ENCODE assay signal across 8 cellular contexts in genomic region chr9:129776938-129777768, GRCh38. TPM values are rescaled to one million over a fixed set of nuclear protein-coding genes. Genes with fewer than 3 reads are reported as not detected.
DNase-seq lines count a peak whose midpoint lies in the region; ATAC-seq and TF ChIP-seq lines count a peak whose summit lies in the region.

No MANE protein-coding gene starts in this region.

- peaks cover 13% of the 10 kb centered on the region for H3K27me3 Mint-ChIP-seq in activated T-cell treated with anti-CD3 and anti-CD28 coated beads, Interleukin-2, amount 50 U/mL, for 4 hours (ENCODE audit: low read depth)
- peaks cover 18% of the 10 kb centered on the region for H3K27me3 Mint-ChIP-seq in nephron progenitor cell (ENCODE audit: low read depth, poor library complexity)

- no peaks in the 10 kb centered on the region for H3K36me3 ChIP-seq in ES-I3 (ENCODE audit: insufficient read depth, low read length)
- H3K36me3 ChIP-seq in subcutaneous abdominal adipose tissue (ENCODE audit: control insufficient read depth in 5 of 5, insufficient read depth in 5 of 5, low read length in 5 of 5): no peaks in the 10 kb centered on the region

- no peaks in the 10 kb centered on the region for H3K36me3 Mint-ChIP-seq in activated T-cell treated with anti-CD3 and anti-CD28 coated beads, Interleukin-2, amount 50 U/mL, for 4 hours (ENCODE audit: insufficient read depth)
- H3K36me3 Mint-ChIP-seq in nephron progenitor cell (ENCODE audit: low read depth): no peaks in the 10 kb centered on the region

- peaks cover 5% of the 10 kb centered on the region; the same call in 1 of the 2 replicates for H3K4me1 ChIP-seq in ES-I3 (ENCODE audit: insufficient read depth, low read length)
- peaks cover 4 to 25% (median 16%) of the 10 kb centered on the region in 5 donors for H3K4me1 ChIP-seq in subcutaneous abdominal adipose tissue (ENCODE audit: control insufficient read depth in 5 of 5, insufficient read depth in 5 of 5, low read length in 5 of 5)

- no peaks in the 10 kb centered on the region for H3K9me3 Mint-ChIP-seq in activated T-cell treated with anti-CD3 and anti-CD28 coated beads, Interleukin-2, amount 50 U/mL, for 4 hours
- no peaks in the 10 kb centered on the region for H3K9me3 Mint-ChIP-seq in nephron progenitor cell

- H3K9me3 ChIP-seq in ES-I3 (ENCODE audit: control insufficient read depth, insufficient read depth, low read length) (no peaks in the 10 kb centered on the region), subcutaneous abdominal adipose tissue (ENCODE audit: control insufficient read depth in 5 of 5, low read length in 5 of 5) (no peaks in the 10 kb centered on the region)

- TF ChIP-seq CTCF in fibroblast of mammary gland (conservative IDR thresholded peaks at IDR 0.05; ENCODE audit: control insufficient read depth, insufficient read depth, low read depth, low read length) (no peak), nephron progenitor cell (IDR thresholded peaks at IDR 0.05) (no peak)

- DNase-seq in NOMO-1 treated with dmso at 0.1 percent for 144 hours (lab: John Stamatoyannopoulos, UW; ENCODE audit: unreplicated experiment): peak; percentile 98
- no peak for DNase-seq in activated T-cell treated with anti-CD3 and anti-CD28 coated beads, Interleukin-2, amount 50 U/mL, for 4 hours
- peak; percentile 100 for DNase-seq in fibroblast of mammary gland (ENCODE audit: low read depth)
- DNase-seq in nephron progenitor cell: peak; percentile 70
- no peak for DNase-seq in NCI-H1092 (lab: John Stamatoyannopoulos, UW)

- H3K27ac Mint-ChIP-seq in nephron progenitor cell: peak overlapping the region; percentile 95

- H3K4me1 Mint-ChIP-seq in activated T-cell treated with anti-CD3 and anti-CD28 coated beads, Interleukin-2, amount 50 U/mL, for 4 hours (ENCODE audit: low read depth): peaks cover 8% of the 10 kb centered on the region
- peaks cover 35% of the 10 kb centered on the region for H3K4me1 Mint-ChIP-seq in nephron progenitor cell

- H3K4me3 ChIP-seq in fibroblast of mammary gland (ENCODE audit: control insufficient read depth, low read depth, low read length): peak overlapping the region; percentile 4
- H3K4me3 ChIP-seq in subcutaneous abdominal adipose tissue (ENCODE audit: low read depth in 1 of 5, low read length in 5 of 5): peak overlapping the region; percentile 21 to 47 (median 33)

- H3K27me3 ChIP-seq in subcutaneous abdominal adipose tissue (ENCODE audit: control insufficient read depth in 5 of 5, insufficient read depth in 4 of 5, low read length in 5 of 5): peaks cover 0 to 4% (median 0%) of the 10 kb centered on the region in 5 donors

- no peak overlapping the region for H3K4me3 Mint-ChIP-seq in activated T-cell treated with anti-CD3 and anti-CD28 coated beads, Interleukin-2, amount 50 U/mL, for 4 hours
- H3K4me3 Mint-ChIP-seq in nephron progenitor cell: peak overlapping the region; percentile 63

- peak overlapping the region; percentile 67 for H3K27ac ChIP-seq in subcutaneous abdominal adipose tissue (ENCODE audit: low read depth, low read length)

- peak overlapping the region; percentile 50 for H3K9ac ChIP-seq in ES-I3 (ENCODE audit: low read depth, low read length)
- peak overlapping the region in 2 of 5 donors; percentile 56 to 59 for H3K9ac ChIP-seq in subcutaneous abdominal adipose tissue (ENCODE audit: low read length in 5 of 5)

- peak; percentile 66 to 75 for ATAC-seq in activated T-cell treated with anti-CD3 and anti-CD28 coated beads, Interleukin-2, amount 50 U/mL, for 4 hours
- no peak for ATAC-seq in HG03159 (IDR thresholded peaks at IDR 0.05; ENCODE audit: unreplicated experiment)

RNA-seq across cellular contexts. Expression of gene PTGES, which starts 24.3 kb away (rescaled TPM):
- not detected for total RNA-seq in activated T-cell treated with anti-CD3 and anti-CD28 coated beads, Interleukin-2, amount 50 U/mL, for 4 hours

RNA-seq across cellular contexts. Expression of gene TOR1B, which starts 25.8 kb away (rescaled TPM):
- total RNA-seq in activated T-cell treated with anti-CD3 and anti-CD28 coated beads, Interleukin-2, amount 50 U/mL, for 4 hours: 10 to 100 TPM; 22.8 to 28.1 (median 27.5) TPM

RNA-seq across cellular contexts. Expression of gene TOR1A, which starts 46.8 kb away (rescaled TPM):
- 10 to 100 TPM; 42.4 to 49.3 (median 45.2) TPM for total RNA-seq in activated T-cell treated with anti-CD3 and anti-CD28 coated beads, Interleukin-2, amount 50 U/mL, for 4 hours

RNA-seq across cellular contexts. Expression of gene C9orf78, which starts 57.9 kb away (rescaled TPM):
- 10 to 100 TPM; 74.8 to 92.6 (median 76.2) TPM for total RNA-seq in activated T-cell treated with anti-CD3 and anti-CD28 coated beads, Interleukin-2, amount 50 U/mL, for 4 hours

RNA-seq across cellular contexts. Expression of gene USP20, which starts 58.1 kb away (rescaled TPM):
- 10 to 100 TPM; 39.1 to 48.4 (median 47.0) TPM for total RNA-seq in activated T-cell treated with anti-CD3 and anti-CD28 coated beads, Interleukin-2, amount 50 U/mL, for 4 hours

Comparison
In these comparisons a context has a peak if more than half of its experiments do, and no peak if none do; other contexts are left out.
1. DNase-seq: peak in NOMO-1 treated with dmso at 0.1 percent for 144 hours (single experiment), fibroblast of mammary gland (single experiment) and nephron progenitor cell (single experiment); none in activated T-cell treated with anti-CD3 and anti-CD28 coated beads, Interleukin-2, amount 50 U/mL, for 4 hours (single experiment) and NCI-H1092 (single experiment).